31 cellular contexts compared by ENCODE assay signal in genomic region chr2:113032737-113033136, GRCh38. TPM values are rescaled to one million over a fixed set of nuclear protein-coding genes. Genes with fewer than 3 reads are reported as not detected.
"Had no signal": no experiment of that assay in that cellular context is flagged by ENCODE, and none has a peak within 500 bp of the region (broad histone marks: within the 10 kb centered on the region; RNA-seq: fewer than 3 reads in every experiment).

No MANE protein-coding gene starts in this region.

- H3K27ac ChIP-seq: ascending aorta, SK-N-MC had no signal

- DNase-seq: activated CD4-positive, alpha-beta T cell treated with anti-CD3 and anti-CD28 coated beads for 36 hours; activated CD4-positive, alpha-beta T cell treated with anti-CD3 and anti-CD28 coated beads, Interleukin-2, amount 10 ng/mL, durations not matched to agents 7 days and 5 days; activated CD4-positive, alpha-beta T cell treated with anti-CD3 and anti-CD28 coated beads, Interleukin-2, amount 50 U/mL, for 48 hours; activated CD8-positive, alpha-beta T cell treated with anti-CD3 and anti-CD28 coated beads, Interleukin-2, amount 10 ng/mL, durations not matched to agents 7 days and 5 days; activated gamma-delta T cell; activated naive CD4-positive, alpha-beta T cell treated with Interleukin-2 at 50 U/mL for 16 hours; activated naive CD8-positive, alpha-beta T cell treated with anti-CD3 and anti-CD28 coated beads, Interleukin-2, amount 10 ng/mL, durations not matched to agents 7 days and 5 days; activated T-cell treated with anti-CD3 and anti-CD28 coated beads, Interleukin-2, amount 50 U/mL, for 24 hours; amygdala; NCI-H1105 treated with DMSO at 0.1 percent for 48 hours; NCI-H1436; NCI-H1694; NCI-H1930; NCI-H2081 treated with DMSO at 0.1 percent for 48 hours; NCI-H226; NCI-H446 treated with DMSO at 0.1 percent for 48 hours; NCI-H524; NK-92 treated with Interleukin-12 subunit alpha and Interleukin-12 subunit beta, amount 100 ng/mL, for 24 hours; OCI-M1; Right ventricle myocardium superior; T1000 had no signal

- ATAC-seq: activated CD4-positive, alpha-beta T cell treated with anti-CD3 and anti-CD28 coated beads for 36 hours; activated CD4-positive, CD25-positive, alpha-beta regulatory T cell treated with anti-CD3 and anti-CD28 coated beads, Interleukin-2, amount 50 U/mL, for 24 hours; activated CD8-positive, alpha-beta T cell treated with anti-CD3 and anti-CD28 coated beads, Interleukin-2, amount 10 ng/mL, durations not matched to agents 7 days and 5 days; WTC11 had no signal

- H3K4me3 ChIP-seq: ascending aorta, SK-N-MC had no signal

- H3K36me3 ChIP-seq: ascending aorta had no signal

- H3K9me3 ChIP-seq: ascending aorta had no signal

- H3K27me3 ChIP-seq: ascending aorta had no signal

- H3K4me1 ChIP-seq: ascending aorta had no signal

RNA-seq across cellular contexts. Expression of gene IL36B, which starts 19.9 kb away (rescaled TPM):
- total RNA-seq: activated CD4-positive, alpha-beta T cell treated with anti-CD3 and anti-CD28 coated beads for 36 hours; activated CD4-positive, alpha-beta T cell treated with anti-CD3 and anti-CD28 coated beads, Interleukin-2, amount 10 ng/mL, durations not matched to agents 7 days and 5 days; activated CD8-positive, alpha-beta T cell treated with anti-CD3 and anti-CD28 coated beads, Interleukin-2, amount 10 ng/mL, durations not matched to agents 7 days and 5 days; activated naive CD8-positive, alpha-beta T cell treated with anti-CD3 and anti-CD28 coated beads, Interleukin-2, amount 10 ng/mL, durations not matched to agents 7 days and 5 days; activated T-helper 2 cell treated with anti-CD3 and anti-CD28 coated beads, Interferon-gamma antibody, Interleukin-2, Interleukin-4, amounts not matched to agents 10 μg/mL and 5 μg/mL and 100 μg/mL, durations not matched to agents 14 hours and 24 hours and 36 hours; ascending aorta; cardiac septum; M059J; Right ventricle myocardium superior; T-helper 1 cell treated with Interleukin-12 subunit alpha and Interleukin-12 subunit beta and Interleukin-4 antibody, amounts not matched to agents 30 ng/mL and 1 ng/mL, for 36 hours; T-helper 2 cell treated with Interferon-gamma antibody and Interleukin-4, amounts not matched to agents 100 ng/mL and 5 ng/mL, for 36 hours; WTC11 had no signal
- polyA plus RNA-seq: adipose tissue had no signal

RNA-seq across cellular contexts. Expression of gene IL36RN, which starts 26.3 kb away (rescaled TPM):
- total RNA-seq: activated CD4-positive, alpha-beta T cell treated with anti-CD3 and anti-CD28 coated beads for 36 hours; activated CD4-positive, alpha-beta T cell treated with anti-CD3 and anti-CD28 coated beads, Interleukin-2, amount 10 ng/mL, durations not matched to agents 7 days and 5 days; activated CD8-positive, alpha-beta T cell treated with anti-CD3 and anti-CD28 coated beads, Interleukin-2, amount 10 ng/mL, durations not matched to agents 7 days and 5 days; activated naive CD8-positive, alpha-beta T cell treated with anti-CD3 and anti-CD28 coated beads, Interleukin-2, amount 10 ng/mL, durations not matched to agents 7 days and 5 days; activated T-helper 2 cell treated with anti-CD3 and anti-CD28 coated beads, Interferon-gamma antibody, Interleukin-2, Interleukin-4, amounts not matched to agents 10 μg/mL and 5 μg/mL and 100 μg/mL, durations not matched to agents 14 hours and 24 hours and 36 hours; ascending aorta; cardiac septum; M059J; Right ventricle myocardium superior; T-helper 1 cell treated with Interleukin-12 subunit alpha and Interleukin-12 subunit beta and Interleukin-4 antibody, amounts not matched to agents 30 ng/mL and 1 ng/mL, for 36 hours; T-helper 2 cell treated with Interferon-gamma antibody and Interleukin-4, amounts not matched to agents 100 ng/mL and 5 ng/mL, for 36 hours; WTC11 had no signal

RNA-seq across cellular contexts. Expression of gene IL36A, which starts 27.5 kb away (rescaled TPM):
- total RNA-seq: activated CD4-positive, alpha-beta T cell treated with anti-CD3 and anti-CD28 coated beads for 36 hours; activated CD4-positive, alpha-beta T cell treated with anti-CD3 and anti-CD28 coated beads, Interleukin-2, amount 10 ng/mL, durations not matched to agents 7 days and 5 days; activated naive CD8-positive, alpha-beta T cell treated with anti-CD3 and anti-CD28 coated beads, Interleukin-2, amount 10 ng/mL, durations not matched to agents 7 days and 5 days; ascending aorta; cardiac septum; M059J; Right ventricle myocardium superior; WTC11 had no signal

RNA-seq across cellular contexts. Expression of gene IL1F10, which starts 35.0 kb away (rescaled TPM):
- total RNA-seq: activated CD4-positive, alpha-beta T cell treated with anti-CD3 and anti-CD28 coated beads for 36 hours; activated CD4-positive, alpha-beta T cell treated with anti-CD3 and anti-CD28 coated beads, Interleukin-2, amount 10 ng/mL, durations not matched to agents 7 days and 5 days; activated CD8-positive, alpha-beta T cell treated with anti-CD3 and anti-CD28 coated beads, Interleukin-2, amount 10 ng/mL, durations not matched to agents 7 days and 5 days; activated naive CD8-positive, alpha-beta T cell treated with anti-CD3 and anti-CD28 coated beads, Interleukin-2, amount 10 ng/mL, durations not matched to agents 7 days and 5 days; activated T-helper 2 cell treated with anti-CD3 and anti-CD28 coated beads, Interferon-gamma antibody, Interleukin-2, Interleukin-4, amounts not matched to agents 10 μg/mL and 5 μg/mL and 100 μg/mL, durations not matched to agents 14 hours and 24 hours and 36 hours; ascending aorta; cardiac septum; M059J; Right ventricle myocardium superior; T-helper 1 cell treated with Interleukin-12 subunit alpha and Interleukin-12 subunit beta and Interleukin-4 antibody, amounts not matched to agents 30 ng/mL and 1 ng/mL, for 36 hours; T-helper 2 cell treated with Interferon-gamma antibody and Interleukin-4, amounts not matched to agents 100 ng/mL and 5 ng/mL, for 36 hours; WTC11 had no signal
- polyA plus RNA-seq: adipose tissue had no signal

RNA-seq across cellular contexts. Expression of gene IL36G, which starts 54.9 kb away (rescaled TPM):
- total RNA-seq: activated CD4-positive, alpha-beta T cell treated with anti-CD3 and anti-CD28 coated beads for 36 hours; activated CD4-positive, alpha-beta T cell treated with anti-CD3 and anti-CD28 coated beads, Interleukin-2, amount 10 ng/mL, durations not matched to agents 7 days and 5 days; activated CD8-positive, alpha-beta T cell treated with anti-CD3 and anti-CD28 coated beads, Interleukin-2, amount 10 ng/mL, durations not matched to agents 7 days and 5 days; activated naive CD8-positive, alpha-beta T cell treated with anti-CD3 and anti-CD28 coated beads, Interleukin-2, amount 10 ng/mL, durations not matched to agents 7 days and 5 days; activated T-helper 2 cell treated with anti-CD3 and anti-CD28 coated beads, Interferon-gamma antibody, Interleukin-2, Interleukin-4, amounts not matched to agents 10 μg/mL and 5 μg/mL and 100 μg/mL, durations not matched to agents 14 hours and 24 hours and 36 hours; ascending aorta; cardiac septum; M059J; Right ventricle myocardium superior; T-helper 1 cell treated with Interleukin-12 subunit alpha and Interleukin-12 subunit beta and Interleukin-4 antibody, amounts not matched to agents 30 ng/mL and 1 ng/mL, for 36 hours; T-helper 2 cell treated with Interferon-gamma antibody and Interleukin-4, amounts not matched to agents 100 ng/mL and 5 ng/mL, for 36 hours; WTC11 had no signal
- polyA plus RNA-seq: adipose tissue had no signal
